In genomic region chr14:101962503-101962874, GRCh38 we compare ENCODE assay signal across 8 cellular contexts. TPM values are rescaled to one million over a fixed set of nuclear protein-coding genes. Genes with fewer than 3 reads are reported as not detected.
DNase-seq lines count a peak whose midpoint lies in the region; ATAC-seq and TF ChIP-seq lines count a peak whose summit lies in the region.

No MANE protein-coding gene starts in this region.

- H3K4me3 ChIP-seq in gastroesophageal sphincter = no peak overlapping the region

- no peak for ATAC-seq in gastroesophageal sphincter
- ATAC-seq in HG03457 (IDR thresholded peaks at IDR 0.05; ENCODE audit: unreplicated experiment) = no peak
- ATAC-seq in HG02981 (IDR thresholded peaks at IDR 0.05; ENCODE audit: unreplicated experiment) = no peak

- H3K27ac ChIP-seq in gastroesophageal sphincter = peak overlapping the region in 3 of 4 donors; percentile 65 to 97 (median 95)

- TF ChIP-seq POLR2A in gastroesophageal sphincter (IDR thresholded peaks at IDR 0.05) = no peak

- CTCF ChIA-PET in GM10248 (lab: Yijun Ruan, JAX) = interaction anchor here (0.7 to 4.0 kb wide), 14 partner anchors 9 to 353 kb away, joined by 3 to 20 read pairs (median 3); no protein-coding TSS in a partner anchor

- DNase-seq in HT1080 (ENCODE audit: low read depth) (peak; percentile 83), RPMI7951 (ENCODE audit: low read depth) (peak; percentile 92), smooth muscle cell of the brain vasculature (ENCODE audit: low read depth, low spot score) (peak; percentile 99), GM10248 (ENCODE audit: extremely low spot score) (no peak), KG1 (lab: John Stamatoyannopoulos, UW) (no peak)

- TF ChIP-seq EP300 in gastroesophageal sphincter (IDR thresholded peaks at IDR 0.05) = no peak

- POLR2A ChIA-PET in GM10248 (lab: Yijun Ruan, JAX) = no interaction called here

- no peaks in the 10 kb centered on the region for H3K27me3 ChIP-seq in gastroesophageal sphincter

- peaks cover 0 to 53% (median 13%) of the 10 kb centered on the region in 3 donors for H3K4me1 ChIP-seq in gastroesophageal sphincter

- H3K9me3 ChIP-seq in gastroesophageal sphincter = no peaks in the 10 kb centered on the region

- WGBS in gastroesophageal sphincter (ENCODE audit: low coverage in 1 of 2), 2 donors = 36 to 52% methylated on average over 2 to 3 of the region's 5 CpGs

- no peaks in the 10 kb centered on the region for H3K36me3 ChIP-seq in gastroesophageal sphincter

- TF ChIP-seq CTCF in gastroesophageal sphincter (IDR thresholded peaks at IDR 0.05) = no peak
- no peak for TF ChIP-seq CTCF in GM10248 (IDR thresholded peaks at IDR 0.05; ENCODE audit: control extremely low read depth, extremely low read depth, low read depth, missing control alignments)

RNA-seq across cellular contexts. Expression of gene DYNC1H1, which starts 1.9 kb away (rescaled TPM):
- total RNA-seq in HT1080 (2014; rRNA removed; shearing (Covaris generic)) = 406 and 409 TPM in 2 replicates
- 93.5 and 122 TPM in 2 replicates for polyA plus RNA-seq in HT1080 (2015; cell fraction: cytosol; rRNA removed)
- 1,621 and 1,726 TPM in 2 replicates for polyA plus RNA-seq in HT1080 (2015; cell fraction: nucleus; rRNA removed)
- 167 and 171 TPM in 2 replicates for total RNA-seq in RPMI7951 (2014; rRNA removed; shearing (Covaris generic))
- 1,000 to 10,000 TPM in 1 of 4 donors, 100 to 1,000 TPM in 3; 606 to 1,020 (median 666) TPM for total RNA-seq in gastroesophageal sphincter

Comparison
In these comparisons a context has a peak if more than half of its experiments do, and no peak if none do; other contexts are left out.
1. DNase-seq: peak in HT1080 (single experiment), RPMI7951 (single experiment) and smooth muscle cell of the brain vasculature (single experiment); none in GM10248 (single experiment) and KG1 (single experiment).